In the genomic region with DNA sequence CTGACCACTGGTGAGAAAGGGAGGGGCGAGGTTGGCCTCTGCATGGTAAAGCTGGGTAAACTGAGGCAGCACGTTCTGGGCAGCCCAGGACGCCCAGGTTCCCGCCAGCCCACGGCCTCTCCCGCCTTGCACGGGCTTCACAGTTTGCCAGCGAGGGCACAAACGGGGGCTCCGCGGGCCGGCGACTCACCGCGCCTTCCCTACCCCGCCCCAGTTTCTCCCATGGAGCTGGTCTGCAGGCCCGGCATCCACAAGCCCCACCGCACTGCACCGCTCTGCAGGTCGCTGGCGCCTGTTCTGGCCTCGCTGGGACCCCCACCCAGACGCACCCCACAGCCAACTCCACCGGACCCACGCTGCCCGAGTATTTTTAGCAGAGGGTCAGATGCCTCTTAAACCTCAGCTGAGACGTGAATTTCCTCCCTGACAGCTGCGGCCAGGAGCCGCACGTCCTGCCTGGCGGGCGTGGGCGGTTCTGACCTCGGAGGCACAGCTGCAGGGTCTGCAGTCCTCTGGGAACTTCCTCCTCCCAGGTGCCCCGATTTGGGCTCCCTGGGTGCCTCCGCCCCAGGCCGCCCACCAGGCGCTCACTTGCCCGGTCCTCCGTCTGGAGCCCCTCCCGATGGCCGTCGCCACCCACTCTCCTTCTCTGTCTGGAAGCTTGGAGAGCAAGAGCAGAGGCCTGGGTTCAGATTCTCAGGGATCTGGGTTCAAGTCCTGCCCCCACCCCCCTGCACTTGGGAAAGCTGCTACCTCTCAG, we compare ENCODE assay signal across 14 cellular contexts. TPM values are rescaled to one million over a fixed set of nuclear protein-coding genes. Genes with fewer than 3 reads are reported as not detected.
DNase-seq lines count a peak whose midpoint lies in the region; ATAC-seq and TF ChIP-seq lines count a peak whose summit lies in the region.
"Had no signal": no experiment of that assay in that cellular context is flagged by ENCODE, and none has a peak within 500 bp of the region (broad histone marks: within the 10 kb centered on the region; RNA-seq: fewer than 3 reads in every experiment).

No MANE protein-coding gene starts in this region.

- H3K27me3 ChIP-seq in GM06990 (replicated peaks; ENCODE audit: control insufficient read depth, insufficient read depth, low read length) (no peaks in the 10 kb centered on the region; the same call in 1 of the 2 replicates), Peyer's patch (no peaks in the 10 kb centered on the region)
- H3K27me3 ChIP-seq: uterus had no signal

- H3K4me1 ChIP-seq in Peyer's patch (peaks cover 0 to 31% (median 12%) of the 10 kb centered on the region in 4 donors), mucosa of descending colon (ENCODE audit: low read depth) (no peaks in the 10 kb centered on the region)

- intact Hi-C loops in mucosa of descending colon (cut with DNase I, micrococcal nuclease): no loop called here

- H3K4me3 ChIP-seq in GM06990 (replicated peaks; ENCODE audit: low read depth, low read length): peak overlapping the region; percentile 20; the same call in 1 of the 2 replicates
- H3K4me3 ChIP-seq in Peyer's patch: peak overlapping the region in 2 of 4 donors; percentile 18 to 44
- H3K4me3 ChIP-seq in mucosa of descending colon: no peak overlapping the region
- H3K4me3 ChIP-seq: skin epidermis, uterus had no signal

- peak overlapping the region in 2 of 4 donors; percentile 86 to 91 for H3K27ac ChIP-seq in Peyer's patch
- H3K27ac ChIP-seq: uterus had no signal

- H3K9me3 ChIP-seq in Peyer's patch (no peaks in the 10 kb centered on the region), mucosa of descending colon (no peaks in the 10 kb centered on the region)
- H3K9me3 ChIP-seq: uterus had no signal

- TF ChIP-seq CTCF in GM06990 (IDR thresholded peaks at IDR 0.05; ENCODE audit: insufficient read depth, low read length, poor library complexity, severe bottlenecking): no peak
- TF ChIP-seq CTCF in Peyer's patch (IDR thresholded peaks at IDR 0.05): no peak
- no peak for TF ChIP-seq CTCF in mucosa of descending colon (IDR thresholded peaks at IDR 0.05)

- CTCF ChIA-PET in HEK293T (lab: Yijun Ruan, JAX): no interaction called here

- POLR2A ChIA-PET in HEK293T (lab: Yijun Ruan, JAX): no interaction called here

- TF ChIP-seq POLR2A in Peyer's patch (IDR thresholded peaks at IDR 0.05): no peak

- H3K36me3 ChIP-seq in GM06990 (ENCODE audit: control insufficient read depth, insufficient read depth, low read length): no peaks in the 10 kb centered on the region
- H3K36me3 ChIP-seq in Peyer's patch: no peaks in the 10 kb centered on the region
- no peaks in the 10 kb centered on the region for H3K36me3 ChIP-seq in mucosa of descending colon (ENCODE audit: low read depth)
- H3K36me3 ChIP-seq: uterus had no signal

- DNase-seq in GM06990 (ENCODE audit: extremely low read depth, insufficient read length) (peak; percentile 85), Peyer's patch (peak in 2 of 3 donors; percentile 77 to 81), mucosa of descending colon (peak in 2 of 3 donors; percentile 27 to 71), HEK293T (ENCODE audit: extremely low spot score) (no peak), COR-L47 (lab: John Stamatoyannopoulos, UW) (no peak), amniotic stem cell (lab: John Stamatoyannopoulos, UW) (no peak)
- DNase-seq: activated CD4-positive, alpha-beta T cell treated with anti-CD3 and anti-CD28 coated beads, Interleukin-2, amount 50 U/mL, for 4 hours; activated naive CD4-positive, alpha-beta T cell treated with Interleukin-2 at 50 U/mL for 16 hours; NCI-H1694; SW 1271; uterus had no signal

- ATAC-seq in GM21528 (IDR thresholded peaks at IDR 0.05; ENCODE audit: low FRiP score, unreplicated experiment): peak; percentile 27
- no peak for ATAC-seq in mucosa of descending colon
- ATAC-seq in HG02981 (IDR thresholded peaks at IDR 0.05; ENCODE audit: unreplicated experiment): no peak

TF ChIP-seq in HEK293T, 16 proteins besides CTCF, POLR2A, EP300 and RAD21:
- TF ChIP-seq HDGF (IDR thresholded peaks at IDR 0.05; ENCODE audit: borderline replicate concordance) (no peak), FOXA1 (IDR thresholded peaks at IDR 0.05) (no peak), ELF4 (IDR thresholded peaks at IDR 0.05) (no peak), FOXK2 (IDR thresholded peaks at IDR 0.05) (no peak), ARNT (IDR thresholded peaks at IDR 0.05) (no peak), NFRKB (IDR thresholded peaks at IDR 0.05) (no peak), ZNF384 (IDR thresholded peaks at IDR 0.05) (no peak), SUZ12 (IDR thresholded peaks at IDR 0.05) (no peak), L3MBTL2 (conservative IDR thresholded peaks at IDR 0.05) (no peak), BHLHE40 (IDR thresholded peaks at IDR 0.05; ENCODE audit: borderline replicate concordance) (no peak), TARDBP (IDR thresholded peaks at IDR 0.05) (no peak), FOXM1 (IDR thresholded peaks at IDR 0.05; ENCODE audit: borderline replicate concordance) (no peak), LEF1 (IDR thresholded peaks at IDR 0.05; ENCODE audit: borderline replicate concordance) (no peak), SP1 (IDR thresholded peaks at IDR 0.05) (no peak), CTBP1 (IDR thresholded peaks at IDR 0.05; ENCODE audit: borderline replicate concordance) (no peak)
- TF ChIP-seq, protein P1, sequence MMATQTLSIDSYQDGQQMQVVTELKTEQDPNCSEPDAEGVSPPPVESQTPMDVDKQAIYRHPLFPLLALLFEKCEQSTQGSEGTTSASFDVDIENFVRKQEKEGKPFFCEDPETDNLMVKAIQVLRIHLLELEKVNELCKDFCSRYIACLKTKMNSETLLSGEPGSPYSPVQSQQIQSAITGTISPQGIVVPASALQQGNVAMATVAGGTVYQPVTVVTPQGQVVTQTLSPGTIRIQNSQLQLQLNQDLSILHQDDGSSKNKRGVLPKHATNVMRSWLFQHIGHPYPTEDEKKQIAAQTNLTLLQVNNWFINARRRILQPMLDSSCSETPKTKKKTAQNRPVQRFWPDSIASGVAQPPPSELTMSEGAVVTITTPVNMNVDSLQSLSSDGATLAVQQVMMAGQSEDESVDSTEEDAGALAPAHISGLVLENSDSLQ (IDR thresholded peaks at IDR 0.05): no peak
TF ChIP-seq in HEK293T: peak in this region for 0.

RNA-seq across cellular contexts. Expression of gene INF2, which starts 29.5 kb away (rescaled TPM):
- total RNA-seq in Peyer's patch (100 to 1,000 TPM; 137 to 287 (median 203) TPM), mucosa of descending colon (100 to 1,000 TPM; 132 to 216 (median 176) TPM)

RNA-seq across cellular contexts. Expression of gene TMEM179, which starts 55.4 kb away (rescaled TPM):
- total RNA-seq in Peyer's patch: 1 to 10 TPM in 2 of 4 donors, under 1 TPM in 1, not detected in 1; 0.54 to 3.1 (median 1.7) TPM
- 1 to 10 TPM in 1 of 3 donors, under 1 TPM in 2; 0.64 to 8.4 (median 0.82) TPM for total RNA-seq in mucosa of descending colon

Comparison
In these comparisons a context has a peak if more than half of its experiments do, and no peak if none do; other contexts are left out.
1. DNase-seq: peak in GM06990 (single experiment), Peyer's patch (2 of 3) and mucosa of descending colon (2 of 3); none in HEK293T (single experiment), COR-L47 (single experiment) and amniotic stem cell (single experiment).